9 cellular contexts compared by ENCODE assay signal in genomic region chr16:85573696-85574641, GRCh38. TPM values are rescaled to one million over a fixed set of nuclear protein-coding genes. Genes with fewer than 3 reads are reported as not detected.
DNase-seq lines count a peak whose midpoint lies in the region; ATAC-seq, FAIRE-seq and TF ChIP-seq lines count a peak whose summit lies in the region.
"Had no signal": no experiment of that assay in that cellular context is flagged by ENCODE, and none has a peak within 500 bp of the region (broad histone marks: within the 10 kb centered on the region; RNA-seq: fewer than 3 reads in every experiment).

No MANE protein-coding gene starts in this region.

- POLR2A ChIA-PET in WTC11 (lab: Charles Lee), result interaction anchor here (0.6 to 1.2 kb wide), 2 partner anchors 15 to 17 kb away, joined by 3 read pairs; no protein-coding TSS in a partner anchor

- no peaks in the 10 kb centered on the region for H3K23me2 ChIP-seq in H9 (ENCODE audit: insufficient read length, low read depth, low read length, poor library complexity, severe bottlenecking)

- H3K4me1 ChIP-seq in HAP-1, result peaks cover 67% of the 10 kb centered on the region
- H3K4me1 ChIP-seq in astrocyte (ENCODE audit: insufficient read depth, low read length), result peaks cover 33% of the 10 kb centered on the region
- peaks cover 31 to 51% of the 10 kb centered on the region in 2 donors for H3K4me1 ChIP-seq in gastrocnemius medialis
- H3K4me1 ChIP-seq in H9 (ENCODE audit: insufficient read depth, low read length), result peaks cover 9% of the 10 kb centered on the region; the same call in 1 of the 2 replicates

- H3K36me3 Mint-ChIP-seq in astrocyte (ENCODE audit: low read depth, unreplicated experiment), result peaks cover 5% of the 10 kb centered on the region
- H3K36me3 Mint-ChIP-seq in WTC11, result peaks cover 7% of the 10 kb centered on the region
- peaks cover 0 to 11% (median 2%) of the 10 kb centered on the region in 3 experiments; a peak in 4 of 7 replicates for H3K36me3 Mint-ChIP-seq in H9 (ENCODE audit: insufficient read depth in 1 of 3, low read depth in 3 of 3)

- H4K91ac ChIP-seq in H9 (ENCODE audit: insufficient read length, low read depth, low read length), result no peak overlapping the region

- no peaks in the 10 kb centered on the region for H3K9me3 Mint-ChIP-seq in astrocyte (ENCODE audit: unreplicated experiment)
- peaks cover 7% of the 10 kb centered on the region; the same call in 1 of the 2 replicates for H3K9me3 Mint-ChIP-seq in WTC11
- peaks cover 7 to 9% of the 10 kb centered on the region in 2 experiments for H3K9me3 Mint-ChIP-seq in H9
- H3K9me3 Mint-ChIP-seq: activated T-cell treated with anti-CD3 and anti-CD28 coated beads, Interleukin-2, amount 50 U/mL, for 24 hours had no signal

- H2BK20ac ChIP-seq in H9 (ENCODE audit: low read depth, low read length, poor library complexity, severe bottlenecking), result no peak overlapping the region

- no CpG with 5 or more reads among the region's 37 CpGs for WGBS in H9 (ENCODE audit: extremely low coverage, insufficient read length, low lambda C conversion rate)

- peak overlapping the region; percentile 53 for H3K27ac Mint-ChIP-seq in astrocyte (ENCODE audit: unreplicated experiment)
- no peak overlapping the region; the same call in 1 of the 2 replicates for H3K27ac Mint-ChIP-seq in WTC11
- H3K27ac Mint-ChIP-seq in H9, result no peak overlapping the region

- H3K27me3 ChIP-seq in HAP-1 (ENCODE audit: low read depth) (no peaks in the 10 kb centered on the region), astrocyte (ENCODE audit: insufficient read depth, low read length) (no peaks in the 10 kb centered on the region), gastrocnemius medialis (no peaks in the 10 kb centered on the region), H9 (ENCODE audit: insufficient read depth, low read length) (no peaks in the 10 kb centered on the region)

- H3K4ac ChIP-seq in H9 (ENCODE audit: low read depth, low read length), result no peak overlapping the region

- H4K20me1 ChIP-seq in astrocyte (ENCODE audit: insufficient read depth, low read length), result peaks cover 97% of the 10 kb centered on the region
- no peaks in the 10 kb centered on the region for H4K20me1 ChIP-seq in H9 (ENCODE audit: control insufficient read depth, insufficient read depth, insufficient read length)

- H4K5ac ChIP-seq in H9 (ENCODE audit: insufficient read length, low read depth, low read length), result no peak overlapping the region

- no peak overlapping the region for H2AFZ ChIP-seq in astrocyte (ENCODE audit: low read depth, low read length)
- H2AFZ ChIP-seq in H9 (ENCODE audit: low read length), result no peak overlapping the region

- peak overlapping the region; percentile 20 for H3K9ac ChIP-seq in astrocyte (ENCODE audit: low read length)
- no peak overlapping the region for H3K9ac ChIP-seq in H9 (ENCODE audit: extremely low read depth, insufficient read length, low read length)

- H3K27me3 Mint-ChIP-seq in astrocyte (ENCODE audit: low read depth, unreplicated experiment) (peaks cover 6% of the 10 kb centered on the region), WTC11 (ENCODE audit: low read depth) (no peaks in the 10 kb centered on the region), H9 (ENCODE audit: low read depth) (peaks cover 5% of the 10 kb centered on the region)
- H3K27me3 Mint-ChIP-seq: activated T-cell treated with anti-CD3 and anti-CD28 coated beads, Interleukin-2, amount 50 U/mL, for 24 hours had no signal

- H3K27ac ChIP-seq in astrocyte (ENCODE audit: low read depth, low read length) (peak overlapping the region; percentile 13), gastrocnemius medialis (peak overlapping the region; percentile 37 to 74 (median 61)), H9 (ENCODE audit: insufficient read length, low read depth, low read length) (no peak overlapping the region)

- FAIRE-seq in astrocyte (lab: Jason Lieb, UNC), result no peak

- no peaks in the 10 kb centered on the region for H3K79me1 ChIP-seq in H9 (ENCODE audit: insufficient read depth, low read depth, low read length, poor library complexity, severe bottlenecking)

- H3K4me3 ChIP-seq in HAP-1, result no peak overlapping the region
- peak overlapping the region; percentile 22 for H3K4me3 ChIP-seq in astrocyte (ENCODE audit: insufficient read depth, low read depth, low read length)
- peak overlapping the region; percentile 1 to 31 (median 14) for H3K4me3 ChIP-seq in gastrocnemius medialis

- no peak overlapping the region for H4K8ac ChIP-seq in H9 (replicated peaks; ENCODE audit: insufficient read length, low read depth, low read length)

- H3K14ac ChIP-seq in H9 (ENCODE audit: insufficient read depth, low read length), result no peak overlapping the region

- DNase-seq in HAP-1 (ENCODE audit: low spot score in 2 of 2), result peak; percentile 46 to 82
- DNase-seq in astrocyte (ENCODE audit: low read depth), result peak; percentile 70
- DNase-seq in hepatic stellate cell (ENCODE audit: low spot score), result peak; percentile 87
- DNase-seq in gastrocnemius medialis, result no peak
- DNase-seq in WTC11 (ENCODE audit: low spot score), result no peak
- DNase-seq in H9, result no peak
- DNase-seq: activated T-cell treated with anti-CD3 and anti-CD28 coated beads, Interleukin-2, amount 50 U/mL, for 24 hours had no signal

- H3K23ac ChIP-seq in H9 (ENCODE audit: insufficient read length, low read depth, low read length), result no peak overlapping the region

- H3K4me3 Mint-ChIP-seq in astrocyte (ENCODE audit: unreplicated experiment) (no peak overlapping the region), WTC11 (no peak overlapping the region), H9 (no peak overlapping the region; a peak in 1 of 5 replicates)
- H3K4me3 Mint-ChIP-seq: activated T-cell treated with anti-CD3 and anti-CD28 coated beads, Interleukin-2, amount 50 U/mL, for 24 hours had no signal

- H2BK120ac ChIP-seq in H9 (ENCODE audit: low read depth, low read length, poor library complexity, severe bottlenecking), result no peak overlapping the region

- in situ Hi-C loops in HAP-1 (cut with MboI; ENCODE audit: low sequenced_read_pairs) (no loop called here), gastrocnemius medialis (cut with MboI; ENCODE audit: low sequenced_read_pairs in 4 of 4) (no loop called here)

- no peak overlapping the region for H2BK15ac ChIP-seq in H9 (ENCODE audit: low read depth, low read length)

- CTCF ChIA-PET in WTC11 (lab: Charles Lee), result interaction anchor here (0.6 to 2.2 kb wide), 15 partner anchors 9 to 158 kb away, joined by 3 to 15 read pairs (median 4); no protein-coding TSS in a partner anchor

- intact Hi-C loops in gastrocnemius medialis (cut with DNase I; ENCODE audit: low total_unique reads), result no loop called here

- no peak overlapping the region for H3T11ph ChIP-seq in H9 (ENCODE audit: low read length)

- no peak for TF ChIP-seq POLR2A in gastrocnemius medialis (IDR thresholded peaks at IDR 0.05)

- TF ChIP-seq CTCF in astrocyte (IDR thresholded peaks at IDR 0.05; ENCODE audit: insufficient read depth, low read depth, low read length) (no peak), gastrocnemius medialis (IDR thresholded peaks at IDR 0.05 in 4 of 5, conservative IDR thresholded peaks at IDR 0.05 in 1 of 5) (no peak), WTC11 (IDR thresholded peaks at IDR 0.05) (no peak), H9 (conservative IDR thresholded peaks at IDR 0.05) (no peak)

- H3K36me3 ChIP-seq in HAP-1 (replicated peaks), result no peaks in the 10 kb centered on the region
- H3K36me3 ChIP-seq in astrocyte (ENCODE audit: insufficient read depth, low read length), result no peaks in the 10 kb centered on the region
- no peaks in the 10 kb centered on the region for H3K36me3 ChIP-seq in gastrocnemius medialis

- ATAC-seq in gastrocnemius medialis (peak; percentile 15 to 21), WTC11 (no peak), GM21717 (IDR thresholded peaks at IDR 0.05; ENCODE audit: unreplicated experiment) (no peak), GM21619 (IDR thresholded peaks at IDR 0.05; ENCODE audit: unreplicated experiment) (no peak)

- H3K4me2 ChIP-seq in astrocyte (ENCODE audit: low read length), result peak overlapping the region; percentile 78
- no peak overlapping the region for H3K4me2 ChIP-seq in H9 (ENCODE audit: insufficient read depth, insufficient read length, low read length)

- no peak overlapping the region for H2AK5ac ChIP-seq in H9 (ENCODE audit: insufficient read length, low read length)

- peaks cover 54% of the 10 kb centered on the region for H3K79me2 ChIP-seq in astrocyte (ENCODE audit: insufficient read depth, low read length)
- peaks cover 5% of the 10 kb centered on the region; the same call in 1 of the 2 replicates for H3K79me2 ChIP-seq in H9 (ENCODE audit: insufficient read depth, low read length)

- no peak overlapping the region for H2BK5ac ChIP-seq in H9 (ENCODE audit: insufficient read length, low read length)

- no peak overlapping the region for H2BK12ac ChIP-seq in H9 (ENCODE audit: insufficient read length, low read depth, low read length)

- H3K9me3 ChIP-seq in HAP-1 (no peaks in the 10 kb centered on the region), astrocyte (ENCODE audit: insufficient read depth, low read depth, low read length) (no peaks in the 10 kb centered on the region), gastrocnemius medialis (no peaks in the 10 kb centered on the region), H9 (ENCODE audit: control insufficient read depth, low read depth, low read length) (no peaks in the 10 kb centered on the region)

- H3K18ac ChIP-seq in H9 (ENCODE audit: insufficient read length, low read depth, low read length), result no peak overlapping the region

- H3K4me1 Mint-ChIP-seq in astrocyte (ENCODE audit: low read depth, unreplicated experiment), result peaks cover 21% of the 10 kb centered on the region
- peaks cover 87% of the 10 kb centered on the region for H3K4me1 Mint-ChIP-seq in WTC11
- H3K4me1 Mint-ChIP-seq in H9, result peaks cover 80 to 86% of the 10 kb centered on the region in 2 experiments

- no peak overlapping the region for H3K56ac ChIP-seq in H9 (ENCODE audit: insufficient read length, low read depth, low read length)

TF ChIP-seq in WTC11, 78 proteins besides CTCF, POLR2A, EP300 and RAD21:
- TF ChIP-seq MLX (CRISPR knock-in tag; IDR thresholded peaks at IDR 0.05) (no peak), EMX1 (CRISPR knock-in tag; IDR thresholded peaks at IDR 0.05) (no peak), ETV6 (CRISPR knock-in tag; IDR thresholded peaks at IDR 0.05) (no peak)

RNA-seq across cellular contexts. Expression of gene GSE1, which starts 39.2 kb away (rescaled TPM):
- 30.1 and 35.0 TPM in 2 replicates for total RNA-seq in astrocyte
- total RNA-seq in gastrocnemius medialis, result 10 to 100 TPM; 45.1 to 89.3 (median 71.3) TPM
- total RNA-seq in WTC11 (2021), result 91.0 to 124 TPM (median 93.8 TPM) in 3 replicates
- 123 and 125 TPM in 2 replicates for total RNA-seq in H9 (2021)

Comparison
In these comparisons a context has a peak if more than half of its experiments do, and no peak if none do; other contexts are left out.
1. DNase-seq: peak in HAP-1 (2 of 2), astrocyte (single experiment) and hepatic stellate cell (single experiment); none in gastrocnemius medialis (0 of 2), WTC11 (single experiment) and H9 (single experiment).
2. ATAC-seq: peak in gastrocnemius medialis (2 of 2); none in WTC11 (single experiment), GM21717 (single experiment) and GM21619 (single experiment).